13 cellular contexts compared by ENCODE assay signal in genomic region chr14:49882826-49883694, GRCh38. TPM values are rescaled to one million over a fixed set of nuclear protein-coding genes. Genes with fewer than 3 reads are reported as not detected.
DNase-seq lines count a peak whose midpoint lies in the region; ATAC-seq and TF ChIP-seq lines count a peak whose summit lies in the region.
"Had no signal": no experiment of that assay in that cellular context is flagged by ENCODE, and none has a peak within 500 bp of the region (broad histone marks: within the 10 kb centered on the region; RNA-seq: fewer than 3 reads in every experiment).

No MANE protein-coding gene starts in this region.

- H3K27me3 ChIP-seq in DND-41 (ENCODE audit: insufficient read depth, low read length, poor library complexity), result no peaks in the 10 kb centered on the region
- no peaks in the 10 kb centered on the region for H3K27me3 ChIP-seq in foreskin keratinocyte
- no peaks in the 10 kb centered on the region for H3K27me3 ChIP-seq in thyroid gland
- H3K27me3 ChIP-seq: gastroesophageal sphincter had no signal

- no peak overlapping the region for H3K9ac ChIP-seq in DND-41 (ENCODE audit: low read depth, low read length)

- no peaks in the 10 kb centered on the region for H4K20me1 ChIP-seq in DND-41 (ENCODE audit: insufficient read depth, low read length)

- H3K9me3 ChIP-seq in DND-41 (ENCODE audit: insufficient read depth, low read length, severe bottlenecking) (no peaks in the 10 kb centered on the region), thyroid gland (no peaks in the 10 kb centered on the region)
- H3K9me3 ChIP-seq: gastroesophageal sphincter had no signal

- ATAC-seq in DND-41 (ENCODE audit: insufficient read depth, low read depth) (no peak), foreskin keratinocyte (peak; percentile 32), GM21786 (IDR thresholded peaks at IDR 0.05; ENCODE audit: unreplicated experiment) (no peak)
- ATAC-seq: gastroesophageal sphincter, sciatic nerve had no signal

- TF ChIP-seq POLR2A in thyroid gland (IDR thresholded peaks at IDR 0.05), result no peak

- DNase-seq in DND-41 (no peak), HT1080 (ENCODE audit: low read depth) (peak; percentile 56), amniotic epithelial cell (ENCODE audit: low read depth) (peak; percentile 40), foreskin keratinocyte (peak in 1 of 2 donors; percentile 63), DMS 273 (lab: John Stamatoyannopoulos, UW; ENCODE audit: unreplicated experiment) (no peak), thyroid gland (no peak), RPMI8226 (no peak)
- DNase-seq: activated gamma-delta T cell treated with Interleukin-2 at 50 U/mL for 16 hours; KG1; stimulated activated CD4-positive, alpha-beta T cell treated with anti-CD3 and anti-CD28 coated beads, Interleukin-4, amount 100 ng/mL, for 1 hour had no signal

- H3K79me2 ChIP-seq in DND-41 (ENCODE audit: insufficient read depth, low read length), result no peaks in the 10 kb centered on the region

- no peaks in the 10 kb centered on the region for H3K4me1 ChIP-seq in DND-41 (ENCODE audit: insufficient read depth, low read length)
- H3K4me1 ChIP-seq in foreskin keratinocyte, result peaks cover 9% of the 10 kb centered on the region
- H3K4me1 ChIP-seq in thyroid gland, result no peaks in the 10 kb centered on the region

- 86 to 92% methylated on average over 18 of the region's 18 CpGs for WGBS in thyroid gland, 2 donors

- H2AFZ ChIP-seq in DND-41 (ENCODE audit: low read depth, low read length), result peak overlapping the region; percentile 38; the same call in 1 of the 2 replicates

- TF ChIP-seq CTCF in DND-41 (IDR thresholded peaks at IDR 0.05; ENCODE audit: borderline replicate concordance, extremely low read depth, low read length, poor library complexity, severe bottlenecking), result no peak
- TF ChIP-seq CTCF in foreskin keratinocyte (conservative IDR thresholded peaks at IDR 0.05), result no peak
- TF ChIP-seq CTCF in thyroid gland (IDR thresholded peaks at IDR 0.05), result no peak

- no peak overlapping the region for H3K27ac ChIP-seq in DND-41 (ENCODE audit: low read length)
- H3K27ac ChIP-seq in foreskin keratinocyte, result peak overlapping the region; percentile 54
- H3K27ac ChIP-seq in thyroid gland, result no peak overlapping the region
- H3K27ac ChIP-seq: gastroesophageal sphincter had no signal

- H3K4me2 ChIP-seq in DND-41 (ENCODE audit: insufficient read depth, low read length), result no peak overlapping the region

- H3K36me3 ChIP-seq in DND-41 (ENCODE audit: insufficient read depth, low read length) (no peaks in the 10 kb centered on the region), thyroid gland (no peaks in the 10 kb centered on the region)
- H3K36me3 ChIP-seq: gastroesophageal sphincter had no signal

- intact Hi-C loops in thyroid gland (cut with DNase I), result no loop called here

- H3K4me3 ChIP-seq in DND-41 (ENCODE audit: low read depth in 1 of 2, low read length in 2 of 2) (no peak overlapping the region), thyroid gland (replicated peaks in 1 of 3) (no peak overlapping the region)
- H3K4me3 ChIP-seq: gastroesophageal sphincter had no signal

RNA-seq across cellular contexts. Expression of gene ARF6, which starts 9.8 kb away (rescaled TPM):
- 65.4 and 119 TPM in 2 replicates for total RNA-seq in HT1080 (2014; rRNA removed; shearing (Covaris generic))
- 121 and 132 TPM in 2 replicates for polyA plus RNA-seq in HT1080 (2015; cell fraction: cytosol; rRNA removed)
- 64.0 and 64.1 TPM in 2 replicates for polyA plus RNA-seq in HT1080 (2015; cell fraction: nucleus; rRNA removed)
- total RNA-seq in foreskin keratinocyte (103 and 110 TPM in 2 replicates), thyroid gland (10 to 100 TPM; 35.6 to 59.4 (median 48.5) TPM)
- 60.3 and 66.0 TPM in 2 replicates for polyA plus RNA-seq in foreskin keratinocyte

RNA-seq across cellular contexts. Expression of gene NEMF, which starts 30.5 kb away (rescaled TPM):
- total RNA-seq in HT1080 (2014; rRNA removed; shearing (Covaris generic)), result 31.2 and 38.6 TPM in 2 replicates
- 21.7 and 28.4 TPM in 2 replicates for polyA plus RNA-seq in HT1080 (2015; cell fraction: cytosol; rRNA removed)
- 76.7 and 92.4 TPM in 2 replicates for polyA plus RNA-seq in HT1080 (2015; cell fraction: nucleus; rRNA removed)
- total RNA-seq in foreskin keratinocyte, result 38.3 and 46.7 TPM in 2 replicates
- 14.1 and 16.8 TPM in 2 replicates for polyA plus RNA-seq in foreskin keratinocyte
- total RNA-seq in thyroid gland, result 100 to 1,000 TPM in 3 of 4 donors, 10 to 100 TPM in 1; 93.9 to 170 (median 118) TPM

Comparison
In these comparisons a context has a peak if more than half of its experiments do, and no peak if none do; other contexts are left out.
1. DNase-seq: peak in HT1080 (single experiment) and amniotic epithelial cell (single experiment); none in DND-41 (single experiment), DMS 273 (single experiment), thyroid gland (0 of 2) and RPMI8226 (single experiment).